ENCODE assay signal across 18 cellular contexts in genomic region chrX:41178201-41178600, GRCh38.
DNase-seq lines count a peak whose midpoint lies in the region; ATAC-seq, FAIRE-seq and TF ChIP-seq lines count a peak whose summit lies in the region.
"Had no signal": no experiment of that assay in that cellular context is flagged by ENCODE, and none has a peak within 500 bp of the region (broad histone marks: within the 10 kb centered on the region; RNA-seq: fewer than 3 reads in every experiment).

No MANE protein-coding gene starts in this region.

- H3K9me3 Mint-ChIP-seq in natural killer cell: no peaks in the 10 kb centered on the region

- H3K36me3 Mint-ChIP-seq in natural killer cell: peaks cover 7% of the 10 kb centered on the region

- no peaks in the 10 kb centered on the region for H3K27me3 Mint-ChIP-seq in natural killer cell (ENCODE audit: low read depth in 2 of 2)

- intact Hi-C loops in natural killer cell (cut with micrococcal nuclease): no loop called here

- H3K4me3 Mint-ChIP-seq in natural killer cell: no peak overlapping the region

- no peak for TF ChIP-seq CTCF in natural killer cell (IDR thresholded peaks at IDR 0.05)

- H3K27ac Mint-ChIP-seq in natural killer cell: peak overlapping the region; percentile 65 to 73

- peak; percentile 42 for ATAC-seq in GM18861 (IDR thresholded peaks at IDR 0.05; ENCODE audit: unreplicated experiment)
- ATAC-seq in natural killer cell: peak in 2 of 3 donors; percentile 18 to 34

- DNase-seq in activated naive CD4-positive, alpha-beta T cell treated with Interleukin-2 at 50 U/mL for 16 hours: peak; percentile 15
- no peak for DNase-seq in activated naive CD4-positive, alpha-beta T cell treated with anti-CD3 and anti-CD28 coated beads, Interleukin-2, amount 50 U/mL, for 16 hours
- DNase-seq in NCI-H69 (lab: John Stamatoyannopoulos, UW) (peak; percentile 21), natural killer cell (no peak), urothelium cell line (ENCODE audit: low spot score) (no peak), NCI-H446 treated with DMSO at 0.1 percent for 48 hours (lab: John Stamatoyannopoulos, UW) (no peak), AML-193 (lab: John Stamatoyannopoulos, UW) (no peak)
- DNase-seq: activated effector memory CD4-positive, alpha-beta T cell treated with anti-CD3 and anti-CD28 coated beads, Interleukin-2, amount 50 U/mL, for 16 hours; colonic mucosa; DMS 273 treated with DMSO at 0.1 percent for 48 hours; foreskin melanocyte; GF-D8; NCI-H510A treated with DMSO at 0.1 percent for 48 hours; PC-9; thyroid gland had no signal

- FAIRE-seq in urothelium cell line (lab: Jason Lieb, UNC): no peak
- FAIRE-seq: H1, HTR-8/SVneo had no signal

- peaks cover 31 to 34% of the 10 kb centered on the region in 2 donors for H3K4me1 Mint-ChIP-seq in natural killer cell

Comparison
In these comparisons a context has a peak if more than half of its experiments do, and no peak if none do; other contexts are left out.
1. DNase-seq: peak in activated naive CD4-positive, alpha-beta T cell treated with Interleukin-2 at 50 U/mL for 16 hours (single experiment) and NCI-H69 (single experiment); none in activated naive CD4-positive, alpha-beta T cell treated with anti-CD3 and anti-CD28 coated beads, Interleukin-2, amount 50 U/mL, for 16 hours (single experiment), natural killer cell (single experiment), urothelium cell line (single experiment), NCI-H446 treated with DMSO at 0.1 percent for 48 hours (single experiment) and AML-193 (0 of 2).